In the genomic region with DNA sequence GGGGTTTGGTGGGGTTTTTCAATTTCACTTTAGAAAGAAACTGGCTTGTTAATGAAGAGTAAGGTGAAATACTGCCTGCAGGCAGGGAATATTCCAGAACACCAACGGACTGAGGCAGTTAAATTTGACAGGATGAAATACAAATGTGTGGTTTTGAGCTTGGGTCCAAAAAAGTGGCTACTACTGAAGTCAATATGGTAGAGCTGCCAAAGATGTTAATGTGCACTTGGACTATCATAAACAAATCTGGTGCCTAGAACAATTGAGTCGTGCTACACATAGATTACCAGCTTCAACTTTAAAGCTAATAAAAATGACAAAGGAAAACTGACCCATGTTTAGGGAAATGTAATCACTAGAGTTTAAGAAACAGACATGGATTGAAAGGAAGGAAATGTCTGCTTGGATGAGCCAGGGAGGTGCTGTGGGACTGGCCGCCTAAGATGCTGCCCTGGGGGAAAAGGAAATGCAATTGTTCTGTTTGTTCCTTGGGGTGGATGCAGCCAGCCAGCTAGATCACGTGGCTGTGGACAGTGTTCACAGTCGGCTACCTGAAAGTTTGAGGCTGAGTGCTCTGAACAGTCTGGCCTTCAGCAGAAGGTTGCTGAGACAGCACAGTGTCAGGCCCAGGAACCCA, we compare ENCODE assay signal across 1 cellular context.
A peak's percentile ranks its signal among the peaks of the same experiment; 100 is the strongest.
TF ChIP-seq lines count a peak whose summit lies in the region.

No MANE protein-coding gene starts in this region.

TF ChIP-seq in K562, 482 proteins besides CTCF, POLR2A, EP300 and RAD21:
- TF ChIP-seq L3MBTL2 (IDR thresholded peaks at IDR 0.05) (0 out of 2 replicates have a peak, but pooled peaks have one; percentile 16), CREB5 (CRISPR knock-in tag; IDR thresholded peaks at IDR 0.05) (no peak), TFAP4 (CRISPR knock-in tag; IDR thresholded peaks at IDR 0.05; ENCODE audit: borderline replicate concordance) (no peak), SP2 (IDR thresholded peaks at IDR 0.05; ENCODE audit: extremely low read depth, low read depth, low read length, poor library complexity, severe bottlenecking) (no peak), RAD51 (IDR thresholded peaks at IDR 0.05; ENCODE audit: borderline replicate concordance, low read depth) (peak; percentile 38; the same call in 1 of the 2 replicates)
